In genomic region chr16:25788637-25789036, GRCh38 we compare ENCODE assay signal across 40 cellular contexts.
"Had no signal": no experiment of that assay in that cellular context is flagged by ENCODE, and none has a peak within 500 bp of the region (broad histone marks: within the 10 kb centered on the region; RNA-seq: fewer than 3 reads in every experiment).

No MANE protein-coding gene starts in this region.

- H3K36me3 ChIP-seq: adrenal gland, ascending aorta, brain microvascular endothelial cell, breast epithelium, cardiac muscle cell had no signal

- ATAC-seq: activated naive CD4-positive, alpha-beta T cell treated with anti-CD3 and anti-CD28 coated beads, Interleukin-2, amount 50 U/mL, for 72 hours; activated naive CD8-positive, alpha-beta T cell treated with anti-CD3 and anti-CD28 coated beads, Interleukin-2, amount 50 U/mL, for 24 hours; activated T-cell treated with anti-CD3 and anti-CD28 coated beads, Interleukin-2, amount 50 U/mL, for 4 hours; activated T-cell treated with anti-CD3 and anti-CD28 coated beads, Interleukin-2, amount 50 U/mL, for 72 hours; activated T-helper 17 cell treated with anti-CD3 and anti-CD28 coated beads, Interleukin-2, amount 50 U/mL, for 72 hours; body of pancreas had no signal

- DNase-seq: activated effector memory CD4-positive, alpha-beta T cell treated with anti-CD3 and anti-CD28 coated beads, Interleukin-2, amount 50 U/mL, for 16 hours; activated effector memory CD4-positive, alpha-beta T cell treated with Interleukin-2 at 50 U/mL for 16 hours; activated gamma-delta T cell; activated gamma-delta T cell treated with Interleukin-2 at 50 U/mL for 16 hours; activated naive CD4-positive, alpha-beta T cell; activated naive CD4-positive, alpha-beta T cell treated with anti-CD3 and anti-CD28 coated beads for 36 hours; activated naive CD4-positive, alpha-beta T cell treated with anti-CD3 and anti-CD28 coated beads, Interleukin-2, amount 10 ng/mL, durations not matched to agents 7 days and 5 days; activated naive CD4-positive, alpha-beta T cell treated with anti-CD3 and anti-CD28 coated beads, Interleukin-2, amount 50 U/mL, for 16 hours; activated naive CD4-positive, alpha-beta T cell treated with Interleukin-2 at 50 U/mL for 16 hours; activated naive CD8-positive, alpha-beta T cell treated with anti-CD3 and anti-CD28 coated beads for 36 hours; activated naive CD8-positive, alpha-beta T cell treated with anti-CD3 and anti-CD28 coated beads, Interleukin-2, amount 10 ng/mL, durations not matched to agents 7 days and 5 days; activated naive CD8-positive, alpha-beta T cell treated with anti-CD3 and anti-CD28 coated beads, Interleukin-2, amount 50 U/mL, for 24 hours; activated T-cell treated with anti-CD3 and anti-CD28 coated beads, Interleukin-2, amount 50 U/mL, for 1 hour; activated T-cell treated with anti-CD3 and anti-CD28 coated beads, Interleukin-2, amount 50 U/mL, for 24 hours; activated T-cell treated with anti-CD3 and anti-CD28 coated beads, Interleukin-2, amount 50 U/mL, for 4 hours; activated T-cell treated with anti-CD3 and anti-CD28 coated beads, Interleukin-2, amount 50 U/mL, for 48 hours; activated T-cell treated with anti-CD3 and anti-CD28 coated beads, Interleukin-2, amount 50 U/mL, for 72 hours; adrenal gland; amniotic stem cell; amygdala; anterior cingulate cortex; aorta; body of pancreas; brain microvascular endothelial cell; caudate nucleus; central memory CD4-positive, alpha-beta T cell; cerebellar nuclear complex had no signal

- H3K27me3 ChIP-seq: adrenal gland, ascending aorta, body of pancreas, brain microvascular endothelial cell, breast epithelium, cardiac muscle cell had no signal

- H3K9me3 ChIP-seq: adrenal gland, ascending aorta, body of pancreas, breast epithelium had no signal

- H3K9me3 Mint-ChIP-seq: activated naive CD4-positive, alpha-beta T cell treated with anti-CD3 and anti-CD28 coated beads for 36 hours; activated naive CD4-positive, alpha-beta T cell treated with anti-CD3 and anti-CD28 coated beads, Interleukin-2, amount 10 ng/mL, durations not matched to agents 7 days and 5 days; activated naive CD8-positive, alpha-beta T cell treated with anti-CD3 and anti-CD28 coated beads for 36 hours; activated naive CD8-positive, alpha-beta T cell treated with anti-CD3 and anti-CD28 coated beads, Interleukin-2, amount 10 ng/mL, durations not matched to agents 7 days and 5 days; activated naive CD8-positive, alpha-beta T cell treated with anti-CD3 and anti-CD28 coated beads, Interleukin-2, amount 50 U/mL, for 24 hours; activated T-cell treated with anti-CD3 and anti-CD28 coated beads, Interleukin-2, amount 50 U/mL, for 24 hours; activated T-cell treated with anti-CD3 and anti-CD28 coated beads, Interleukin-2, amount 50 U/mL, for 4 hours; activated T-helper 2 cell treated with anti-CD3 and anti-CD28 coated beads, Interferon-gamma antibody, Interleukin-2, Interleukin-4, amounts not matched to agents 10 μg/mL and 5 μg/mL and 100 μg/mL, durations not matched to agents 14 hours and 24 hours and 36 hours had no signal

- FAIRE-seq: astrocyte, bronchial epithelial cell had no signal

- H3K27me3 Mint-ChIP-seq: activated naive CD4-positive, alpha-beta T cell treated with anti-CD3 and anti-CD28 coated beads, Interleukin-2, amount 10 ng/mL, durations not matched to agents 7 days and 5 days had no signal

- H3K36me3 Mint-ChIP-seq: activated naive CD4-positive, alpha-beta T cell treated with anti-CD3 and anti-CD28 coated beads, Interleukin-2, amount 10 ng/mL, durations not matched to agents 7 days and 5 days; activated naive CD4-positive, alpha-beta T cell treated with anti-CD3 and anti-CD28 coated beads, Interleukin-2, amount 50 U/mL, for 24 hours; activated naive CD4-positive, alpha-beta T cell treated with anti-CD3 and anti-CD28 coated beads, Interleukin-2, amount 50 U/mL, for 72 hours; activated naive CD8-positive, alpha-beta T cell; activated naive CD8-positive, alpha-beta T cell treated with anti-CD3 and anti-CD28 coated beads for 36 hours; activated naive CD8-positive, alpha-beta T cell treated with anti-CD3 and anti-CD28 coated beads, Interleukin-2, amount 10 ng/mL, durations not matched to agents 7 days and 5 days; brain had no signal

- H3K4me1 Mint-ChIP-seq: activated naive CD4-positive, alpha-beta T cell treated with anti-CD3 and anti-CD28 coated beads, Interleukin-2, amount 10 ng/mL, durations not matched to agents 7 days and 5 days; activated naive CD4-positive, alpha-beta T cell treated with anti-CD3 and anti-CD28 coated beads, Interleukin-2, amount 50 U/mL, for 24 hours; activated naive CD8-positive, alpha-beta T cell treated with anti-CD3 and anti-CD28 coated beads for 36 hours; activated naive CD8-positive, alpha-beta T cell treated with anti-CD3 and anti-CD28 coated beads, Interleukin-2, amount 10 ng/mL, durations not matched to agents 7 days and 5 days; activated naive CD8-positive, alpha-beta T cell treated with anti-CD3 and anti-CD28 coated beads, Interleukin-2, amount 50 U/mL, for 24 hours; activated T-helper 17 cell treated with anti-CD3 and anti-CD28 coated beads, Interleukin-2, amount 50 U/mL, for 72 hours; brain; central memory CD8-positive, alpha-beta T cell had no signal

- H3K4me1 ChIP-seq: adrenal gland, ascending aorta, body of pancreas, breast epithelium had no signal

- H3K4me3 Mint-ChIP-seq: activated naive CD4-positive, alpha-beta T cell treated with anti-CD3 and anti-CD28 coated beads for 36 hours; activated naive CD4-positive, alpha-beta T cell treated with anti-CD3 and anti-CD28 coated beads, Interleukin-2, amount 10 ng/mL, durations not matched to agents 7 days and 5 days; activated naive CD4-positive, alpha-beta T cell treated with anti-CD3 and anti-CD28 coated beads, Interleukin-2, amount 50 U/mL, for 24 hours; activated naive CD8-positive, alpha-beta T cell; activated naive CD8-positive, alpha-beta T cell treated with anti-CD3 and anti-CD28 coated beads for 36 hours; activated naive CD8-positive, alpha-beta T cell treated with anti-CD3 and anti-CD28 coated beads, Interleukin-2, amount 10 ng/mL, durations not matched to agents 7 days and 5 days; activated naive CD8-positive, alpha-beta T cell treated with anti-CD3 and anti-CD28 coated beads, Interleukin-2, amount 50 U/mL, for 24 hours; activated T-cell treated with anti-CD3 and anti-CD28 coated beads, Interleukin-2, amount 50 U/mL, for 24 hours; activated T-cell treated with anti-CD3 and anti-CD28 coated beads, Interleukin-2, amount 50 U/mL, for 4 hours; activated T-cell treated with anti-CD3 and anti-CD28 coated beads, Interleukin-2, amount 50 U/mL, for 72 hours; activated T-helper 1 cell treated with anti-CD3 and anti-CD28 coated beads, Interleukin-12 subunit alpha, Interleukin-12 subunit beta, Interleukin-2, Interleukin-4 antibody, amounts not matched to agents 30 ng/mL and 10 ng/mL and 1 ng/mL, durations not matched to agents 14 hours and 24 hours and 36 hours; activated T-helper 17 cell treated with anti-CD3 and anti-CD28 coated beads, Interleukin-2, amount 50 U/mL, for 72 hours; brain; central memory CD8-positive, alpha-beta T cell had no signal

- H3K27ac ChIP-seq: adrenal gland, ascending aorta, body of pancreas, brain microvascular endothelial cell, breast epithelium, cardiac muscle cell had no signal

- H3K4me3 ChIP-seq: adrenal gland, ascending aorta, body of pancreas, breast epithelium, cardiac muscle cell had no signal

- H3K27ac Mint-ChIP-seq: activated naive CD4-positive, alpha-beta T cell treated with anti-CD3 and anti-CD28 coated beads for 36 hours; activated naive CD4-positive, alpha-beta T cell treated with anti-CD3 and anti-CD28 coated beads, Interleukin-2, amount 10 ng/mL, durations not matched to agents 7 days and 5 days; activated naive CD4-positive, alpha-beta T cell treated with anti-CD3 and anti-CD28 coated beads, Interleukin-2, amount 50 U/mL, for 24 hours; activated naive CD4-positive, alpha-beta T cell treated with anti-CD3 and anti-CD28 coated beads, Interleukin-2, amount 50 U/mL, for 72 hours; activated naive CD8-positive, alpha-beta T cell; activated naive CD8-positive, alpha-beta T cell treated with anti-CD3 and anti-CD28 coated beads for 36 hours; activated naive CD8-positive, alpha-beta T cell treated with anti-CD3 and anti-CD28 coated beads, Interleukin-2, amount 10 ng/mL, durations not matched to agents 7 days and 5 days; activated naive CD8-positive, alpha-beta T cell treated with anti-CD3 and anti-CD28 coated beads, Interleukin-2, amount 50 U/mL, for 24 hours; activated T-cell treated with anti-CD3 and anti-CD28 coated beads, Interleukin-2, amount 50 U/mL, for 24 hours; activated T-cell treated with anti-CD3 and anti-CD28 coated beads, Interleukin-2, amount 50 U/mL, for 72 hours; activated T-helper 1 cell treated with anti-CD3 and anti-CD28 coated beads, Interleukin-12 subunit alpha, Interleukin-12 subunit beta, Interleukin-2, Interleukin-4 antibody, amounts not matched to agents 30 ng/mL and 10 ng/mL and 1 ng/mL, durations not matched to agents 14 hours and 24 hours and 36 hours; activated T-helper 17 cell treated with anti-CD3 and anti-CD28 coated beads, Interleukin-2, amount 50 U/mL, for 72 hours; activated T-helper 2 cell treated with anti-CD3 and anti-CD28 coated beads, Interferon-gamma antibody, Interleukin-2, Interleukin-4, amounts not matched to agents 10 μg/mL and 5 μg/mL and 100 μg/mL, durations not matched to agents 14 hours and 24 hours and 36 hours; brain had no signal
